In the genomic region with DNA sequence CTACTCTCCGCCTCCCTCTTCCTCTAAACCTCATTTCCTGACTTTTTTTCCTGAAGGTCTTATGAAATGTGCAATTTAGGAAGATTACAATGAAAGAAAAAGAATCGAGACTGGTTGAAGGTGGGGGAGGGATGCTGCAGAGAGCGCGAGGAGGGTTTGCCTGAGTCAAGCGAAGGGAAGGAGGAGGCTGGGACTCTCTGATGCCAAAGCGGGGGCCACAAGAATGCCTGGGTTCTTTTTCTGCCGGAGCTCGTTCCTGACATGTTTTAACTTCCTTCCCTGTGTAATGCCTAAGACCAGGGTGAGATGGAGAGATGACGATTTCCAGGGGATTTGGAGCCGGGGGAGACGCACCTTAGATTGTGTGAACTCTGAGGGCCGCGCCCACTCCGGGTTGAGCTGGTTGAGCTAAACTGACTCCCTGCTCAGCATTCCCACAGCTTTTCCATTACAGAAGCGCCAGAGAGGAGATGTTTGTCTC, we compare ENCODE assay signal across 1 cellular context.
TF ChIP-seq lines count a peak whose summit lies in the region.

No MANE protein-coding gene starts in this region.

TF ChIP-seq in endothelial cell of umbilical vein, 7 proteins besides CTCF, POLR2A, EP300 and RAD21 (continued from another document):
- TF ChIP-seq, protein P1, sequence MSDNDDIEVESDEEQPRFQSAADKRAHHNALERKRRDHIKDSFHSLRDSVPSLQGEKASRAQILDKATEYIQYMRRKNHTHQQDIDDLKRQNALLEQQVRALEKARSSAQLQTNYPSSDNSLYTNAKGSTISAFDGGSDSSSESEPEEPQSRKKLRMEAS (IDR thresholded peaks at IDR 0.05; ENCODE audit: insufficient read depth, insufficient read length) = no peak
TF ChIP-seq in endothelial cell of umbilical vein: peak in this region for 0.
